1 cellular context compared by ENCODE assay signal in genomic region chr2:618005-618404, GRCh38.
TF ChIP-seq lines count a peak whose summit lies in the region.

No MANE protein-coding gene starts in this region.

TF ChIP-seq in K562, 482 proteins besides CTCF, POLR2A, EP300 and RAD21 (continued from another document):
- no peak for TF ChIP-seq SMARCA5 (IDR thresholded peaks at IDR 0.05)
- peak; percentile 95 for TF ChIP-seq ZNF507 (tag; conservative IDR thresholded peaks at IDR 0.05)
- TF ChIP-seq OTX1 (CRISPR knock-in tag; IDR thresholded peaks at IDR 0.05) = no peak
- no peak for TF ChIP-seq FOSL1 (tag; conservative IDR thresholded peaks at IDR 0.05)
